Comparison of ENCODE assay signal across 19 cellular contexts in the genomic region with DNA sequence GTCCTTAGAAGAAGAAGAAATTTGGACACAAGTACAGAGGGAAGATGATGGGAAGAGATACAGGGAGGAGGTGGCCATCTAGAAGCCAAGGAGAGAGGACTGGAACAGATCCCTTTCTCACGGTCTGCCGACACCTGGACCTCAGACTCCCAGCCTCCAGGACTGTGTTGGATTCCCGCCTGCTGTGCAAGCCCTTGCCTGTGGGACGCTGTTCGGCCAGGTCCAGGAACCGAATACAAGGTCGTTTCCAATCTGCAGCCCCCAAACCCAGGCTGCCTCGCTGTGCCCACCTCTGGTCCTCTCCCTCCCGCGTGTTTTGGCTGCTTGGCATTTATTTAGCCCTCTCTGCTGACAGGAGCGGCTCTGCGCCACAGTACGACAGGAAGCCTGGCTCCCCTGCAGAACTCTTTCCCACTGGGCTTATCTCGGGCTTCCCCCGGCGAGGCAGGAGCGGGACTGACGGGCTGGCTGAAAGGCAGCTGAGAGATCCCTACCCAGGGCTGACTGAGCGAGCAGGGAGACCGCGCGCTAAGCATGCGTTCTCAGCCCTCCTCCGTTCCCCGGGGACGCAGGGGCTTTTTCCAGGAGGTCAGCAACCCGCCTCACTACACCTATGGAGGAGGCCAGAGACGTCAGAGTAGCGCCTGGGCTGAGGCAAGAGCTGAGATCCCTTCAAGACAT.
DNase-seq lines count a peak whose midpoint lies in the region; ATAC-seq and TF ChIP-seq lines count a peak whose summit lies in the region.
"Had no signal": no experiment of that assay in that cellular context is flagged by ENCODE, and none has a peak within 500 bp of the region (broad histone marks: within the 10 kb centered on the region; RNA-seq: fewer than 3 reads in every experiment).

No MANE protein-coding gene starts in this region.

- intact Hi-C loops in Right ventricle myocardium inferior (cut with DNase I): no loop called here
- intact Hi-C loops in cardiac septum (cut with DNase I): no loop called here
- intact Hi-C loops in right cardiac atrium (cut with DNase I): no loop called here
- intact Hi-C loops in aorta (cut with DNase I): no loop called here
- intact Hi-C loops in natural killer cell (cut with micrococcal nuclease): no loop called here

- H3K27me3 Mint-ChIP-seq in natural killer cell (ENCODE audit: low read depth in 2 of 2): peaks cover 4 to 6% of the 10 kb centered on the region in 2 donors

- no peak overlapping the region for H3K4me3 ChIP-seq in right cardiac atrium (ENCODE audit: low read length)
- H3K4me3 ChIP-seq in aorta (ENCODE audit: low read length in 2 of 2): no peak overlapping the region

- 16% methylated on average over 29 of the region's 29 CpGs for WGBS in right cardiac atrium
- 25 to 29% methylated on average over 29 of the region's 29 CpGs for WGBS in aorta, 2 donors

- no peaks in the 10 kb centered on the region for H3K4me1 ChIP-seq in right cardiac atrium (ENCODE audit: control insufficient read depth, insufficient read depth, low read length)
- no peaks in the 10 kb centered on the region for H3K4me1 ChIP-seq in aorta (ENCODE audit: control insufficient read depth in 1 of 2, insufficient read depth in 2 of 2, low read length in 2 of 2)

- H3K9me3 ChIP-seq in right cardiac atrium (ENCODE audit: control insufficient read depth, low read length) (no peaks in the 10 kb centered on the region), aorta (ENCODE audit: control insufficient read depth, low read length) (no peaks in the 10 kb centered on the region)

- H3K4me3 Mint-ChIP-seq in natural killer cell: no peak overlapping the region
- H3K4me3 Mint-ChIP-seq: CD4-positive, alpha-beta memory T cell had no signal

- H3K36me3 ChIP-seq in aorta (ENCODE audit: control insufficient read depth in 1 of 2, insufficient read depth in 2 of 2, low read length in 1 of 2): no peaks in the 10 kb centered on the region

- TF ChIP-seq CTCF in natural killer cell (IDR thresholded peaks at IDR 0.05): no peak

- ATAC-seq in Right ventricle myocardium inferior (peak; percentile 77), right cardiac atrium (peak; percentile 79 to 91), aorta (ENCODE audit: low FRiP score) (peak; percentile 37), HG02678 (IDR thresholded peaks at IDR 0.05; ENCODE audit: unreplicated experiment) (no peak), GM21360 (IDR thresholded peaks at IDR 0.05; ENCODE audit: unreplicated experiment) (no peak), natural killer cell (no peak)

- DNase-seq in Right ventricle myocardium inferior (ENCODE audit: missing footprints): no peak
- DNase-seq in cardiac septum (ENCODE audit: low spot score): no peak
- peak; percentile 28 for DNase-seq in cerebellum (ENCODE audit: low spot score)
- peak; percentile 31 to 72 (median 69) for DNase-seq in right cardiac atrium
- no peak for DNase-seq in aorta
- no peak for DNase-seq in natural killer cell
- DNase-seq: Calu3; CD4-positive, alpha-beta memory T cell; DMS53; GOT3; Karpas-422; MM.1S; NCI-H1092 treated with DMSO at 0.1 percent for 48 hours; NCI-H1694 treated with DMSO at 0.1 percent for 48 hours; NCI-H345; NCI-H526; SIG-M5 had no signal

- H3K36me3 Mint-ChIP-seq in natural killer cell: no peaks in the 10 kb centered on the region
- H3K36me3 Mint-ChIP-seq: CD4-positive, alpha-beta memory T cell had no signal

- H3K27ac Mint-ChIP-seq in natural killer cell: no peak overlapping the region

- H3K27ac ChIP-seq in right cardiac atrium (ENCODE audit: low read length) (no peak overlapping the region), aorta (ENCODE audit: low read depth in 1 of 2, low read length in 2 of 2) (no peak overlapping the region)

- H3K4me1 Mint-ChIP-seq in natural killer cell: peaks cover 14 to 15% of the 10 kb centered on the region in 2 donors

- no peaks in the 10 kb centered on the region for H3K9me3 Mint-ChIP-seq in natural killer cell

- H3K27me3 ChIP-seq in right cardiac atrium (ENCODE audit: control insufficient read depth, insufficient read depth) (no peaks in the 10 kb centered on the region), aorta (ENCODE audit: control insufficient read depth in 1 of 2, insufficient read depth in 2 of 2, low read length in 1 of 2) (no peaks in the 10 kb centered on the region)

Comparison
In these comparisons a context has a peak if more than half of its experiments do, and no peak if none do; other contexts are left out.
1. DNase-seq: peak in cerebellum (single experiment) and right cardiac atrium (3 of 3); none in Right ventricle myocardium inferior (single experiment), cardiac septum (single experiment), aorta (0 of 2) and natural killer cell (single experiment).
2. ATAC-seq: peak in Right ventricle myocardium inferior (single experiment), right cardiac atrium (2 of 2) and aorta (single experiment); none in HG02678 (single experiment), GM21360 (single experiment) and natural killer cell (0 of 3).